ENCODE assay signal across 8 cellular contexts in genomic region chr13:38348890-38349289, GRCh38. TPM values are rescaled to one million over a fixed set of nuclear protein-coding genes. Genes with fewer than 3 reads are reported as not detected.
DNase-seq lines count a peak whose midpoint lies in the region; ATAC-seq and TF ChIP-seq lines count a peak whose summit lies in the region.

No MANE protein-coding gene starts in this region.

- H3K4me1 ChIP-seq in BE2C (no peaks in the 10 kb centered on the region), stomach (peaks cover 20 to 41% (median 31%) of the 10 kb centered on the region in 4 donors)

- H3K36me3 ChIP-seq in BE2C (peaks cover 6% of the 10 kb centered on the region), stomach (peaks cover 0 to 15% (median 3%) of the 10 kb centered on the region in 4 donors)

- H3K9me3 ChIP-seq in BE2C: no peaks in the 10 kb centered on the region
- no peaks in the 10 kb centered on the region for H3K9me3 ChIP-seq in T-helper 17 cell (ENCODE audit: control insufficient read depth, low read length, poor library complexity, severe bottlenecking)
- no peaks in the 10 kb centered on the region for H3K9me3 ChIP-seq in stomach

- H3K27ac ChIP-seq in dorsolateral prefrontal cortex (peak overlapping the region in 54 of 59 donors; percentile 38 to 95 (median 87)), stomach (peak overlapping the region; percentile 31 to 96 (median 92))

- no peaks in the 10 kb centered on the region for H3K27me3 Mint-ChIP-seq in T-helper 17 cell

- H3K4me3 ChIP-seq in BE2C (ENCODE audit: low read depth, low read length): peak overlapping the region; percentile 94
- peak overlapping the region; percentile 61 to 96 (median 86) for H3K4me3 ChIP-seq in dorsolateral prefrontal cortex
- H3K4me3 ChIP-seq in stomach: peak overlapping the region; percentile 78 to 91 (median 87)

- H3K36me3 Mint-ChIP-seq in T-helper 17 cell (ENCODE audit: low read depth): peaks cover 6% of the 10 kb centered on the region

- 0 to 2% (median 1%) methylated on average over 11 of the region's 11 CpGs for WGBS in stomach, 5 donors

- DNase-seq in BE2C (no peak), T-helper 17 cell (no peak), dorsolateral prefrontal cortex (no peak), midbrain (lab: John Stamatoyannopoulos, UW) (peak; percentile 59), stomach (no peak), NCI-H774 (lab: John Stamatoyannopoulos, UW) (no peak)

- TF ChIP-seq POLR2A in stomach (IDR thresholded peaks at IDR 0.05): no peak

- no peak for TF ChIP-seq CTCF in BE2C (IDR thresholded peaks at IDR 0.05; ENCODE audit: low read depth, low read length)
- TF ChIP-seq CTCF in dorsolateral prefrontal cortex (IDR thresholded peaks at IDR 0.05 in 54 of 56, conservative IDR thresholded peaks at IDR 0.05 in 2 of 56; ENCODE audit: low read depth in 1 of 56, partially characterized antibody in 56 of 56): no peak
- no peak for TF ChIP-seq CTCF in stomach (IDR thresholded peaks at IDR 0.05)

- H3K27ac Mint-ChIP-seq in T-helper 17 cell: peak overlapping the region; percentile 99

- H3K4me3 Mint-ChIP-seq in T-helper 17 cell: peak overlapping the region; percentile 98

- intact Hi-C loops in dorsolateral prefrontal cortex (cut with DNase I) (no loop called here), stomach (cut with DNase I; ENCODE audit: low total_unique reads) (no loop called here)

- no peak for TF ChIP-seq EP300 in stomach (IDR thresholded peaks at IDR 0.05)

- H3K4me1 Mint-ChIP-seq in T-helper 17 cell: peaks cover 25% of the 10 kb centered on the region

- peak; percentile 12 for ATAC-seq in GM19023 (IDR thresholded peaks at IDR 0.05; ENCODE audit: unreplicated experiment)
- peak; percentile 10 for ATAC-seq in HG03175 (IDR thresholded peaks at IDR 0.05; ENCODE audit: unreplicated experiment)
- no peak for ATAC-seq in T-helper 17 cell

- H3K27me3 ChIP-seq in BE2C: peaks cover 29% of the 10 kb centered on the region
- no peaks in the 10 kb centered on the region for H3K27me3 ChIP-seq in dorsolateral prefrontal cortex
- H3K27me3 ChIP-seq in stomach: no peaks in the 10 kb centered on the region

RNA-seq across cellular contexts. Expression of gene UFM1, which starts 0.8 kb away (rescaled TPM):
- 68.0 TPM for polyA plus RNA-seq in BE2C (2012; ENCODE audit: insufficient read depth, insufficient read length, low read depth)
- total RNA-seq in T-helper 17 cell: 10 to 100 TPM; 76.5 to 81.0 TPM
- 10 to 100 TPM; 37.6 to 67.2 (median 51.9) TPM for total RNA-seq in dorsolateral prefrontal cortex
- total RNA-seq in stomach: 100 to 1,000 TPM in 1 of 5 donors, 10 to 100 TPM in 4; 12.7 to 147 (median 34.4) TPM
- polyA plus RNA-seq in stomach: 10 to 100 TPM; 28.4 to 64.3 (median 43.3) TPM
